In the genomic region with DNA sequence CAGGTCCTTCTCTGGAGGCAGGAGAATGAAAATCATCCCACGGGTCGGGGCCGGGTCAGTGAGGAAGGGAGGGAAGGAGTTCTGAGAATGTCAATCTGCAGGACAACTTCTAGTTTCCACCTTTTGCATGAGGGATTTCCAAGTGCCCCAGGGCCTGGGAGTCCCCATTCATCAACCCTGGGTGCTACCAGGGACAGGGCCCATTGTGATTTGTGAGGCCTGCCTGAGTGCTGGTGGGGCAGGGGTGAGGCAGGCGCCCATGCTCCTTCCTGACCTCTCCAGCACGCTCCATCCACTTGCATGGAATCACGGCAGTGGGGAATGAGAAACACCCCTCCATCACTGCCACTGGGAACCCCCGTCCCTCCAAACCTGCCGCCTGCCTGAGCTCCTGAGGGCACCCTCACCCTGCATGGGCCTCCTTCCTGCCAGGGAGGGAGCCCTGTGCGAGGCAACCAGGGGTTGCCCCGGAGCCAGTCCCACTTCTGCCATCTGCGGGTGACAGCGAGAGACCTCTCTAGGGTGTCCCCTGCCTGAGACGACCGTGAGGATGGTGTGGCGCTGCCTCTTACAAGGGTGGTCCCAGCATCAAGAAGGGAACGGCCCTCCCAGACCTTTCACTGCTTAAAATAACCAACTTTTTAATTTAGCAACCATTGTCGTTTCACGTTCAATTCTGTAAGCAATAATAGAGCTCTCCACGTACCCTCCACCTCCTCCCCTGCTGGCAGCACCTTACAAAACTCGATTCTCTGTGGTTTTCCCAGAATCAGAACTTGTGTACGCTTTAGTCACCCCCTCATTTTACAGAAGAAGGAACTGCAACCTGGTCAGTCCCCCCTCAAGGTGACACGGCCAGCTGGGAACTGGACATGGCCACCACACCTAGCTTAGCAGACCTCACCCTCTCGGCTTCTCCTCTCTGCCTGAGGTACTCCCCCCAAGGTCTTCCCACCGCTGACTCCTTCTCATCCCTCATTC, we compare ENCODE assay signal across 2 cellular contexts.
A peak's percentile ranks its signal among the peaks of the same experiment; 100 is the strongest.
TF ChIP-seq lines count a peak whose summit lies in the region.

No MANE protein-coding gene starts in this region.

TF ChIP-seq in GM12878, 131 proteins besides CTCF, POLR2A, EP300 and RAD21:
- TF ChIP-seq SMARCA5 (IDR thresholded peaks at IDR 0.05) (no peak), RB1 (IDR thresholded peaks at IDR 0.05; ENCODE audit: borderline replicate concordance) (peak; percentile 42; the same call in 1 of the 2 replicates), BHLHE40 (IDR thresholded peaks at IDR 0.05; ENCODE audit: borderline replicate concordance in 1 of 2, low read depth in 2 of 2, low read length in 1 of 2) (0 out of 4 replicates have a peak, but pooled peaks of 1 of the 2 experiments have one; percentile 19), PML (IDR thresholded peaks at IDR 0.05; ENCODE audit: low read length) (no peak), SPI1 (IDR thresholded peaks at IDR 0.05; ENCODE audit: borderline replicate concordance, insufficient read depth, low read depth, low read length) (peak; percentile 84; the same call in 1 of the 2 replicates), CBFB (IDR thresholded peaks at IDR 0.05; ENCODE audit: low read depth) (no peak), TCF7 (IDR thresholded peaks at IDR 0.05; ENCODE audit: borderline replicate concordance) (no peak), SMC3 (IDR thresholded peaks at IDR 0.05; ENCODE audit: borderline replicate concordance, low read length) (peak; percentile 25; the same call in 1 of the 2 replicates), ZSCAN29 (IDR thresholded peaks at IDR 0.05) (no peak), LARP7 (IDR thresholded peaks at IDR 0.05) (0 out of 2 replicates have a peak, but pooled peaks have one; percentile 44), BCL11A (IDR thresholded peaks at IDR 0.05; ENCODE audit: low read depth, low read length) (0 out of 2 replicates have a peak, but pooled peaks have one; percentile 21), KDM1A (IDR thresholded peaks at IDR 0.05; ENCODE audit: borderline replicate concordance) (no peak), NFIC (IDR thresholded peaks at IDR 0.05; ENCODE audit: low read depth, low read length) (no peak), RUNX3 (IDR thresholded peaks at IDR 0.05; ENCODE audit: low read length) (peak; percentile 70)
- TF ChIP-seq, protein P1, sequence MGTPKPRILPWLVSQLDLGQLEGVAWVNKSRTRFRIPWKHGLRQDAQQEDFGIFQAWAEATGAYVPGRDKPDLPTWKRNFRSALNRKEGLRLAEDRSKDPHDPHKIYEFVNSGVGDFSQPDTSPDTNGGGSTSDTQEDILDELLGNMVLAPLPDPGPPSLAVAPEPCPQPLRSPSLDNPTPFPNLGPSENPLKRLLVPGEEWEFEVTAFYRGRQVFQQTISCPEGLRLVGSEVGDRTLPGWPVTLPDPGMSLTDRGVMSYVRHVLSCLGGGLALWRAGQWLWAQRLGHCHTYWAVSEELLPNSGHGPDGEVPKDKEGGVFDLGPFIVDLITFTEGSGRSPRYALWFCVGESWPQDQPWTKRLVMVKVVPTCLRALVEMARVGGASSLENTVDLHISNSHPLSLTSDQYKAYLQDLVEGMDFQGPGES (IDR thresholded peaks at IDR 0.05): no peak
- TF ChIP-seq, protein P2, sequence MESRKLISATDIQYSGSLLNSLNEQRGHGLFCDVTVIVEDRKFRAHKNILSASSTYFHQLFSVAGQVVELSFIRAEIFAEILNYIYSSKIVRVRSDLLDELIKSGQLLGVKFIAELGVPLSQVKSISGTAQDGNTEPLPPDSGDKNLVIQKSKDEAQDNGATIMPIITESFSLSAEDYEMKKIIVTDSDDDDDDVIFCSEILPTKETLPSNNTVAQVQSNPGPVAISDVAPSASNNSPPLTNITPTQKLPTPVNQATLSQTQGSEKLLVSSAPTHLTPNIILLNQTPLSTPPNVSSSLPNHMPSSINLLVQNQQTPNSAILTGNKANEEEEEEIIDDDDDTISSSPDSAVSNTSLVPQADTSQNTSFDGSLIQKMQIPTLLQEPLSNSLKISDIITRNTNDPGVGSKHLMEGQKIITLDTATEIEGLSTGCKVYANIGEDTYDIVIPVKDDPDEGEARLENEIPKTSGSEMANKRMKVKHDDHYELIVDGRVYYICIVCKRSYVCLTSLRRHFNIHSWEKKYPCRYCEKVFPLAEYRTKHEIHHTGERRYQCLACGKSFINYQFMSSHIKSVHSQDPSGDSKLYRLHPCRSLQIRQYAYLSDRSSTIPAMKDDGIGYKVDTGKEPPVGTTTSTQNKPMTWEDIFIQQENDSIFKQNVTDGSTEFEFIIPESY (IDR thresholded peaks at IDR 0.05): no peak

TF ChIP-seq in SK-N-SH treated with all-trans-retinoic acid at 6 μM for 48 hours, 23 proteins besides CTCF, POLR2A, EP300 and RAD21:
- TF ChIP-seq, protein P3, sequence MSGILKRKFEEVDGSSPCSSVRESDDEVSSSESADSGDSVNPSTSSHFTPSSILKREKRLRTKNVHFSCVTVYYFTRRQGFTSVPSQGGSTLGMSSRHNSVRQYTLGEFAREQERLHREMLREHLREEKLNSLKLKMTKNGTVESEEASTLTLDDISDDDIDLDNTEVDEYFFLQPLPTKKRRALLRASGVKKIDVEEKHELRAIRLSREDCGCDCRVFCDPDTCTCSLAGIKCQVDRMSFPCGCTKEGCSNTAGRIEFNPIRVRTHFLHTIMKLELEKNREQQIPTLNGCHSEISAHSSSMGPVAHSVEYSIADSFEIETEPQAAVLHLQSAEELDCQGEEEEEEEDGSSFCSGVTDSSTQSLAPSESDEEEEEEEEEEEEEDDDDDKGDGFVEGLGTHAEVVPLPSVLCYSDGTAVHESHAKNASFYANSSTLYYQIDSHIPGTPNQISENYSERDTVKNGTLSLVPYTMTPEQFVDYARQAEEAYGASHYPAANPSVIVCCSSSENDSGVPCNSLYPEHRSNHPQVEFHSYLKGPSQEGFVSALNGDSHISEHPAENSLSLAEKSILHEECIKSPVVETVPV (CRISPR knock-in tag; IDR thresholded peaks at IDR 0.05): no peak
- TF ChIP-seq ZNF8 (CRISPR knock-in tag; IDR thresholded peaks at IDR 0.05) (no peak), BACH2 (CRISPR knock-in tag; IDR thresholded peaks at IDR 0.05; ENCODE audit: borderline replicate concordance) (no peak), PPARA (CRISPR knock-in tag; IDR thresholded peaks at IDR 0.05; ENCODE audit: borderline replicate concordance) (no peak), ZNF565 (CRISPR knock-in tag; conservative IDR thresholded peaks at IDR 0.05; ENCODE audit: low read depth) (no peak), RARB (CRISPR knock-in tag; IDR thresholded peaks at IDR 0.05) (no peak), TOX (CRISPR knock-in tag; IDR thresholded peaks at IDR 0.05; ENCODE audit: borderline replicate concordance) (no peak), TCF4 (CRISPR knock-in tag; IDR thresholded peaks at IDR 0.05; ENCODE audit: borderline replicate concordance) (no peak), ARNTL (CRISPR knock-in tag; IDR thresholded peaks at IDR 0.05; ENCODE audit: borderline replicate concordance, low read depth) (no peak), ZNF70 (CRISPR knock-in tag; IDR thresholded peaks at IDR 0.05) (no peak), ESRRG (CRISPR knock-in tag; IDR thresholded peaks at IDR 0.05) (no peak), ZFP30 (CRISPR knock-in tag; IDR thresholded peaks at IDR 0.05) (no peak)
- TF ChIP-seq, protein P4, sequence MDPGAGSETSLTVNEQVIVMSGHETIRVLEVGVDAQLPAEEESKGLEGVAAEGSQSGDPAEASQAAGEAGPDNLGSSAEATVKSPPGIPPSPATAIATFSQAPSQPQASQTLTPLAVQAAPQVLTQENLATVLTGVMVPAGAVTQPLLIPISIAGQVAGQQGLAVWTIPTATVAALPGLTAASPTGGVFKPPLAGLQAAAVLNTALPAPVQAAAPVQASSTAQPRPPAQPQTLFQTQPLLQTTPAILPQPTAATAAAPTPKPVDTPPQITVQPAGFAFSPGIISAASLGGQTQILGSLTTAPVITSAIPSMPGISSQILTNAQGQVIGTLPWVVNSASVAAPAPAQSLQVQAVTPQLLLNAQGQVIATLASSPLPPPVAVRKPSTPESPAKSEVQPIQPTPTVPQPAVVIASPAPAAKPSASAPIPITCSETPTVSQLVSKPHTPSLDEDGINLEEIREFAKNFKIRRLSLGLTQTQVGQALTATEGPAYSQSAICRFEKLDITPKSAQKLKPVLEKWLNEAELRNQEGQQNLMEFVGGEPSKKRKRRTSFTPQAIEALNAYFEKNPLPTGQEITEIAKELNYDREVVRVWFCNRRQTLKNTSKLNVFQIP (CRISPR knock-in tag; IDR thresholded peaks at IDR 0.05; ENCODE audit: borderline replicate concordance, low read depth): no peak
